Comparison of ENCODE assay signal across 10 cellular contexts in genomic region chr2:7625392-7626138, GRCh38.
DNase-seq lines count a peak whose midpoint lies in the region; ATAC-seq and TF ChIP-seq lines count a peak whose summit lies in the region.
"Had no signal": no experiment of that assay in that cellular context is flagged by ENCODE, and none has a peak within 500 bp of the region (broad histone marks: within the 10 kb centered on the region; RNA-seq: fewer than 3 reads in every experiment).

No MANE protein-coding gene starts in this region.

- H3K4me2 ChIP-seq in GM23338: no peak overlapping the region

- no peak overlapping the region for H3K4me3 ChIP-seq in suprapubic skin
- no peak overlapping the region for H3K4me3 ChIP-seq in adrenal gland
- H3K4me3 ChIP-seq in GM23338: no peak overlapping the region

- peaks cover 8% of the 10 kb centered on the region for H3K9me3 Mint-ChIP-seq in dendritic cell treated with granulocyte-macrophage colony-stimulating factor and Interleukin-4, amounts not matched to agents 40 ng/mL and 50 ng/mL, for 4 days
- peaks cover 2% of the 10 kb centered on the region; the same call in 1 of the 3 replicates for H3K9me3 Mint-ChIP-seq in GM23338

- H3K9me2 ChIP-seq in GM23338 (ENCODE audit: insufficient read depth): peaks cover 26% of the 10 kb centered on the region

- DNase-seq in NCI-H1417 (lab: John Stamatoyannopoulos, UW): peak in 2 of 3 experiments; percentile 52 to 84
- no peak for DNase-seq in stimulated activated naive CD8-positive, alpha-beta T cell treated with anti-CD3 and anti-CD28 coated beads, Interleukin-15, Interleukin-2, amounts not matched to agents 100 U/mL and 50 U/mL, for 24 hours
- no peak for DNase-seq in suprapubic skin (ENCODE audit: low spot score in 2 of 2)
- DNase-seq in adrenal gland: no peak
- no peak for DNase-seq in GM23338 (ENCODE audit: low spot score)
- DNase-seq: activated naive CD4-positive, alpha-beta T cell treated with anti-CD3 and anti-CD28 coated beads, Interleukin-2, amount 10 ng/mL, durations not matched to agents 7 days and 5 days; NCI-H82 had no signal

- no peaks in the 10 kb centered on the region for H3K4me1 Mint-ChIP-seq in dendritic cell treated with granulocyte-macrophage colony-stimulating factor and Interleukin-4, amounts not matched to agents 40 ng/mL and 50 ng/mL, for 4 days (ENCODE audit: low read depth)
- H3K4me1 Mint-ChIP-seq in GM23338: no peaks in the 10 kb centered on the region

- H3K79me2 ChIP-seq in GM23338 (replicated peaks; ENCODE audit: insufficient read depth): no peaks in the 10 kb centered on the region

- H4K20me1 ChIP-seq in GM23338 (replicated peaks; ENCODE audit: insufficient read depth): no peaks in the 10 kb centered on the region

- no peaks in the 10 kb centered on the region for H3K4me1 ChIP-seq in suprapubic skin
- H3K4me1 ChIP-seq in adrenal gland (replicated peaks in 1 of 2): no peaks in the 10 kb centered on the region
- H3K4me1 ChIP-seq in GM23338 (ENCODE audit: insufficient read depth): no peaks in the 10 kb centered on the region

- ATAC-seq in GM18505 (IDR thresholded peaks at IDR 0.05; ENCODE audit: unreplicated experiment) (peak; percentile 65), GM21619 (IDR thresholded peaks at IDR 0.05; ENCODE audit: unreplicated experiment) (peak; percentile 75), GM23338 (no peak)
- ATAC-seq in stimulated activated naive CD8-positive, alpha-beta T cell treated with anti-CD3 and anti-CD28 coated beads, Interleukin-15, Interleukin-2, amounts not matched to agents 100 U/mL and 50 U/mL, for 24 hours: no peak

- H3K27ac Mint-ChIP-seq in dendritic cell treated with granulocyte-macrophage colony-stimulating factor and Interleukin-4, amounts not matched to agents 40 ng/mL and 50 ng/mL, for 4 days: no peak overlapping the region
- no peak overlapping the region for H3K27ac Mint-ChIP-seq in GM23338
- H3K27ac Mint-ChIP-seq: activated naive CD4-positive, alpha-beta T cell treated with anti-CD3 and anti-CD28 coated beads, Interleukin-2, amount 10 ng/mL, durations not matched to agents 7 days and 5 days had no signal

- H3K9me3 ChIP-seq in suprapubic skin (no peaks in the 10 kb centered on the region), adrenal gland (replicated peaks in 1 of 3) (no peaks in the 10 kb centered on the region)

- no peaks in the 10 kb centered on the region for H3F3A ChIP-seq in GM23338 (replicated peaks; ENCODE audit: low read depth)

- TF ChIP-seq EP300 in suprapubic skin (IDR thresholded peaks at IDR 0.05): no peak

- no peaks in the 10 kb centered on the region for H3K36me3 Mint-ChIP-seq in dendritic cell treated with granulocyte-macrophage colony-stimulating factor and Interleukin-4, amounts not matched to agents 40 ng/mL and 50 ng/mL, for 4 days (ENCODE audit: low read depth)
- no peaks in the 10 kb centered on the region for H3K36me3 Mint-ChIP-seq in GM23338 (ENCODE audit: low read depth)
- H3K36me3 Mint-ChIP-seq: activated naive CD4-positive, alpha-beta T cell treated with anti-CD3 and anti-CD28 coated beads, Interleukin-2, amount 10 ng/mL, durations not matched to agents 7 days and 5 days had no signal

- intact Hi-C loops in dendritic cell treated with granulocyte-macrophage colony-stimulating factor and Interleukin-4, amounts not matched to agents 40 ng/mL and 50 ng/mL, for 4 days (cut with micrococcal nuclease): no loop called here
- intact Hi-C loops in adrenal gland (cut with DNase I): no loop called here

- H3K36me3 ChIP-seq in suprapubic skin: no peaks in the 10 kb centered on the region
- H3K36me3 ChIP-seq in adrenal gland (replicated peaks in 1 of 2): no peaks in the 10 kb centered on the region
- no peaks in the 10 kb centered on the region for H3K36me3 ChIP-seq in GM23338 (ENCODE audit: insufficient read depth)

- no peak overlapping the region for H3K27ac ChIP-seq in suprapubic skin
- H3K27ac ChIP-seq in adrenal gland: no peak overlapping the region
- no peak overlapping the region for H3K27ac ChIP-seq in GM23338 (ENCODE audit: low read depth)

- TF ChIP-seq CTCF in suprapubic skin (IDR thresholded peaks at IDR 0.05): no peak
- no peak for TF ChIP-seq CTCF in adrenal gland (IDR thresholded peaks at IDR 0.05)
- TF ChIP-seq CTCF in GM23338 (conservative IDR thresholded peaks at IDR 0.05; ENCODE audit: low read depth in 2 of 2): no peak

- H3K27me3 ChIP-seq in suprapubic skin (peaks cover 3% of the 10 kb centered on the region), adrenal gland (no peaks in the 10 kb centered on the region), GM23338 (ENCODE audit: insufficient read depth) (no peaks in the 10 kb centered on the region)

- H3K4me3 Mint-ChIP-seq in dendritic cell treated with granulocyte-macrophage colony-stimulating factor and Interleukin-4, amounts not matched to agents 40 ng/mL and 50 ng/mL, for 4 days: peak overlapping the region; percentile 18
- no peak overlapping the region for H3K4me3 Mint-ChIP-seq in GM23338
- H3K4me3 Mint-ChIP-seq: activated naive CD4-positive, alpha-beta T cell treated with anti-CD3 and anti-CD28 coated beads, Interleukin-2, amount 10 ng/mL, durations not matched to agents 7 days and 5 days had no signal

- TF ChIP-seq POLR2A in GM18505 (IDR thresholded peaks at IDR 0.05; ENCODE audit: borderline replicate concordance, extremely low read depth, insufficient read depth, insufficient read length) (no peak), suprapubic skin (IDR thresholded peaks at IDR 0.05) (no peak), adrenal gland (IDR thresholded peaks at IDR 0.05) (no peak)

- H2AFZ ChIP-seq in GM23338: no peak overlapping the region

- WGBS in suprapubic skin: 76% methylated on average over 10 of the region's 10 CpGs
- WGBS in adrenal gland, 4 donors: 79 to 85% (median 82%) methylated on average over 10 of the region's 10 CpGs

- H3K27me3 Mint-ChIP-seq in dendritic cell treated with granulocyte-macrophage colony-stimulating factor and Interleukin-4, amounts not matched to agents 40 ng/mL and 50 ng/mL, for 4 days: no peaks in the 10 kb centered on the region
- no peaks in the 10 kb centered on the region for H3K27me3 Mint-ChIP-seq in GM23338 (ENCODE audit: insufficient read depth, low read depth, poor library complexity)
- H3K27me3 Mint-ChIP-seq: activated naive CD4-positive, alpha-beta T cell treated with anti-CD3 and anti-CD28 coated beads, Interleukin-2, amount 10 ng/mL, durations not matched to agents 7 days and 5 days had no signal

TF ChIP-seq in GM23338, 12 proteins besides CTCF, POLR2A, EP300 and RAD21 (continues in another document):
- TF ChIP-seq NANOG (IDR thresholded peaks at IDR 0.05; ENCODE audit: borderline replicate concordance) (no peak), POLR2AphosphoS5 (IDR thresholded peaks at IDR 0.05; ENCODE audit: low read depth) (no peak), EZH2phosphoT487 (IDR thresholded peaks at IDR 0.05; ENCODE audit: unreplicated experiment) (no peak)

Comparison
In these comparisons a context has a peak if more than half of its experiments do, and no peak if none do; other contexts are left out.
1. ATAC-seq: peak in GM18505 (single experiment) and GM21619 (single experiment); none in stimulated activated naive CD8-positive, alpha-beta T cell treated with anti-CD3 and anti-CD28 coated beads, Interleukin-15, Interleukin-2, amounts not matched to agents 100 U/mL and 50 U/mL, for 24 hours (single experiment) and GM23338 (single experiment).
2. DNase-seq: peak in NCI-H1417 (2 of 3); none in stimulated activated naive CD8-positive, alpha-beta T cell treated with anti-CD3 and anti-CD28 coated beads, Interleukin-15, Interleukin-2, amounts not matched to agents 100 U/mL and 50 U/mL, for 24 hours (single experiment), suprapubic skin (0 of 2), adrenal gland (0 of 7) and GM23338 (single experiment).